In the genomic region with DNA sequence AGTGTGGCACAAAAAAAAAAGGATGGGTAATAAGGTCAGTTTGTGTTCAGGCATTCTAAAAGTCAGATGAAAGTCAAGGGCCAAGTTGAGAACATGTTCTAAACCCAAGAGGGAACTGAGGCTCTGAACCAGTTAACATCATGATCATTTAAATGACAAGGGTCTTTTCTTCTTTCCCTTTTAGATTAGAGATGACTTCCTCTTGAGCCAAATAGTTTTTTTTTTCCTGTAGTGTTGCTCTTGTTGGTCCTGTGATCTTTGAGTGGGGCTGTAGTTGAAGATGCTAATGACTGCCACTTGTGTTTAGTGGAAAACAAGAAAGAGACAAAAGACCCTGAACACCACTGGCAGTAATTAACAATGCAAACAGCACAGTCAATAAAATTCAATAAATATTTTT, we compare ENCODE assay signal across 21 cellular contexts.
DNase-seq lines count a peak whose midpoint lies in the region; ATAC-seq and TF ChIP-seq lines count a peak whose summit lies in the region.
"Had no signal": no experiment of that assay in that cellular context is flagged by ENCODE, and none has a peak within 500 bp of the region (broad histone marks: within the 10 kb centered on the region; RNA-seq: fewer than 3 reads in every experiment).

No MANE protein-coding gene starts in this region.

- H3K9me3 Mint-ChIP-seq in GM23338, result peaks cover 4% of the 10 kb centered on the region

- H2BK120ac ChIP-seq in neuronal stem cell (ENCODE audit: low read depth, low read length), result no peak overlapping the region

- H3K18ac ChIP-seq in neuronal stem cell (ENCODE audit: low read length), result no peak overlapping the region

- peaks cover 5% of the 10 kb centered on the region; the same call in 2 of the 3 replicates for H3K36me3 Mint-ChIP-seq in GM23338 (ENCODE audit: low read depth)
- H3K36me3 Mint-ChIP-seq: CD4-positive, CD25-positive, alpha-beta regulatory T cell had no signal

- peak; percentile 43; the same call in 2 of the 3 replicates for ATAC-seq in GM23338
- ATAC-seq in GM21723 (IDR thresholded peaks at IDR 0.05; ENCODE audit: unreplicated experiment), result no peak

- no peak for TF ChIP-seq CTCF in GM23338 (conservative IDR thresholded peaks at IDR 0.05; ENCODE audit: low read depth in 2 of 2)

- no peak overlapping the region for H3K4me3 ChIP-seq in GM23338
- H3K4me3 ChIP-seq in neuronal stem cell (ENCODE audit: low read length in 2 of 2), result no peak overlapping the region
- H3K4me3 ChIP-seq: BLaER1, SJSA1 had no signal

- H4K91ac ChIP-seq in neuronal stem cell (ENCODE audit: low read depth, low read length, poor library complexity), result no peak overlapping the region

- peak overlapping the region; percentile 44; the same call in 1 of the 2 replicates for H3K4me2 ChIP-seq in GM23338
- H3K4me2 ChIP-seq in neuronal stem cell (ENCODE audit: insufficient read depth, low read length, poor library complexity, severe bottlenecking), result no peak overlapping the region
- H3K4me2 ChIP-seq: BLaER1 had no signal

- H3K4me1 ChIP-seq in GM23338 (ENCODE audit: insufficient read depth) (peaks cover 27% of the 10 kb centered on the region), neuronal stem cell (ENCODE audit: control insufficient read depth in 2 of 2, insufficient read depth in 1 of 2, low read depth in 1 of 2, low read length in 2 of 2) (peaks cover 0 to 2% of the 10 kb centered on the region in 2 donors)
- H3K4me1 ChIP-seq: BLaER1, SJSA1 had no signal

- no peaks in the 10 kb centered on the region for H3K27me3 Mint-ChIP-seq in GM23338 (ENCODE audit: insufficient read depth, low read depth, poor library complexity)
- H3K27me3 Mint-ChIP-seq: CD4-positive, CD25-positive, alpha-beta regulatory T cell had no signal

- H3K9ac ChIP-seq in neuronal stem cell (ENCODE audit: low read depth, low read length, poor library complexity), result no peak overlapping the region
- H3K9ac ChIP-seq: BLaER1 had no signal

- peak; percentile 22 for DNase-seq in GM23338 (ENCODE audit: low spot score)
- DNase-seq in NCI-H1105 treated with DMSO at 0.1 percent for 48 hours (lab: John Stamatoyannopoulos, UW), result peak; percentile 60
- peak; percentile 18 for DNase-seq in OCI-M1 (lab: John Stamatoyannopoulos, UW)
- no peak for DNase-seq in neuronal stem cell (ENCODE audit: low spot score)
- no peak for DNase-seq in cerebellar cortex (ENCODE audit: low spot score)
- no peak for DNase-seq in stimulated activated CD4-positive, alpha-beta T cell treated with anti-CD3 and anti-CD28 coated beads, Interleukin-1b, Interleukin-23, amount 100 ng/mL, for 48 hours
- DNase-seq: CD4-positive, CD25-positive, alpha-beta regulatory T cell; DMS53; KBM-7; MV-4-11; NCI-H1694; NCI-H2029 treated with DMSO at 0.1 percent for 48 hours; NCI-H2171; NCI-H226; NCI-H510A; NCI-H774; Right ventricle myocardium superior; RPMI8226 had no signal

- H2BK12ac ChIP-seq in neuronal stem cell (ENCODE audit: low read length), result no peak overlapping the region

- no peaks in the 10 kb centered on the region for H3K9me3 ChIP-seq in neuronal stem cell (replicated peaks in 1 of 2; ENCODE audit: control insufficient read depth in 2 of 2, insufficient read depth in 1 of 2, low read depth in 1 of 2, low read length in 2 of 2)
- H3K9me3 ChIP-seq: BLaER1, SJSA1 had no signal

- no peak overlapping the region for H2BK15ac ChIP-seq in neuronal stem cell (ENCODE audit: low read length)

- no peaks in the 10 kb centered on the region for H3K79me1 ChIP-seq in neuronal stem cell (ENCODE audit: low read depth, low read length)

- H2AFZ ChIP-seq in GM23338 (no peak overlapping the region; the same call in 1 of the 2 replicates), neuronal stem cell (ENCODE audit: low read length) (peak overlapping the region; percentile 62)

- H3K27me3 ChIP-seq in GM23338 (ENCODE audit: insufficient read depth), result no peaks in the 10 kb centered on the region
- no peaks in the 10 kb centered on the region for H3K27me3 ChIP-seq in neuronal stem cell (ENCODE audit: control insufficient read depth in 3 of 3, insufficient read depth in 3 of 3, low read depth in 1 of 3, low read length in 3 of 3)
- H3K27me3 ChIP-seq: BLaER1, SJSA1 had no signal

- no peaks in the 10 kb centered on the region for H3K9me2 ChIP-seq in GM23338 (ENCODE audit: insufficient read depth)

- H3K79me2 ChIP-seq in GM23338 (replicated peaks; ENCODE audit: insufficient read depth), result no peaks in the 10 kb centered on the region

- peaks cover 9% of the 10 kb centered on the region; the same call in 1 of the 2 replicates for H3K36me3 ChIP-seq in GM23338 (ENCODE audit: insufficient read depth)
- no peaks in the 10 kb centered on the region for H3K36me3 ChIP-seq in neuronal stem cell (replicated peaks in 1 of 2; ENCODE audit: control insufficient read depth in 2 of 2, insufficient read depth in 2 of 2, low read length in 2 of 2)
- H3K36me3 ChIP-seq: BLaER1, SJSA1 had no signal

- no peaks in the 10 kb centered on the region for H3F3A ChIP-seq in GM23338 (replicated peaks; ENCODE audit: low read depth)

- peak overlapping the region; percentile 29 for H3K27ac Mint-ChIP-seq in GM23338
- H3K27ac Mint-ChIP-seq: CD4-positive, CD25-positive, alpha-beta regulatory T cell had no signal

- H2AK5ac ChIP-seq in neuronal stem cell (ENCODE audit: low read depth, low read length), result no peak overlapping the region

- H3K27ac ChIP-seq in GM23338 (ENCODE audit: low read depth) (peak overlapping the region; percentile 77; the same call in 1 of the 2 replicates), neuronal stem cell (replicated peaks; ENCODE audit: low read length) (no peak overlapping the region)
- H3K27ac ChIP-seq: BLaER1, SJSA1 had no signal

- no peak overlapping the region for H3K23ac ChIP-seq in neuronal stem cell (ENCODE audit: low read depth, low read length, poor library complexity)

- peaks cover 32% of the 10 kb centered on the region for H3K4me1 Mint-ChIP-seq in GM23338
- H3K4me1 Mint-ChIP-seq: CD4-positive, CD25-positive, alpha-beta regulatory T cell had no signal

- no peak overlapping the region for H3K4ac ChIP-seq in neuronal stem cell (ENCODE audit: low read length)

- H3K4me3 Mint-ChIP-seq in GM23338, result no peak overlapping the region
- H3K4me3 Mint-ChIP-seq: CD4-positive, CD25-positive, alpha-beta regulatory T cell had no signal

- no peak overlapping the region for H2BK5ac ChIP-seq in neuronal stem cell (ENCODE audit: low read length)

- H4K8ac ChIP-seq in neuronal stem cell (ENCODE audit: low read depth, low read length), result no peak overlapping the region

- no peak overlapping the region for H3K14ac ChIP-seq in neuronal stem cell (ENCODE audit: low read length)

- no peaks in the 10 kb centered on the region for H4K20me1 ChIP-seq in GM23338 (replicated peaks; ENCODE audit: insufficient read depth)
- H4K20me1 ChIP-seq: BLaER1 had no signal

TF ChIP-seq in GM23338, 12 proteins besides CTCF, POLR2A, EP300 and RAD21 (continues in another document):
- TF ChIP-seq ZNF331 (CRISPR knock-in tag; IDR thresholded peaks at IDR 0.05; ENCODE audit: low read depth) (no peak), STAT1 (IDR thresholded peaks at IDR 0.05; ENCODE audit: unreplicated experiment) (no peak), EZH2phosphoT487 (IDR thresholded peaks at IDR 0.05; ENCODE audit: unreplicated experiment) (no peak)

Comparison
In these comparisons a context has a peak if more than half of its experiments do, and no peak if none do; other contexts are left out.
1. DNase-seq: peak in GM23338 (single experiment), NCI-H1105 treated with DMSO at 0.1 percent for 48 hours (single experiment) and OCI-M1 (single experiment); none in neuronal stem cell (single experiment), cerebellar cortex (single experiment) and stimulated activated CD4-positive, alpha-beta T cell treated with anti-CD3 and anti-CD28 coated beads, Interleukin-1b, Interleukin-23, amount 100 ng/mL, for 48 hours (single experiment).